ENCODE assay signal across 9 cellular contexts in genomic region chr19:16470541-16470910, GRCh38. TPM values are rescaled to one million over a fixed set of nuclear protein-coding genes. Genes with fewer than 3 reads are reported as not detected.
DNase-seq lines count a peak whose midpoint lies in the region; ATAC-seq, FAIRE-seq and TF ChIP-seq lines count a peak whose summit lies in the region.
"Had no signal": no experiment of that assay in that cellular context is flagged by ENCODE, and none has a peak within 500 bp of the region (broad histone marks: within the 10 kb centered on the region; RNA-seq: fewer than 3 reads in every experiment).

No MANE protein-coding gene starts in this region.

- no peak for ATAC-seq in activated T-helper 17 cell treated with anti-CD3 and anti-CD28 coated beads, Interleukin-2, amount 50 U/mL, for 72 hours (replicated peaks)

- H3K27me3 Mint-ChIP-seq in activated naive CD4-positive, alpha-beta T cell treated with anti-CD3 and anti-CD28 coated beads for 36 hours (ENCODE audit: low read depth), result no peaks in the 10 kb centered on the region
- no peaks in the 10 kb centered on the region for H3K27me3 Mint-ChIP-seq in activated T-helper 17 cell treated with anti-CD3 and anti-CD28 coated beads, Interleukin-2, amount 50 U/mL, for 72 hours

- in situ Hi-C loops in G401 (cut with HindIII; ENCODE audit: low sequenced_read_pairs), result no loop called here

- H3K9me3 Mint-ChIP-seq in activated naive CD4-positive, alpha-beta T cell treated with anti-CD3 and anti-CD28 coated beads for 36 hours, result peaks cover 2% of the 10 kb centered on the region
- H3K9me3 Mint-ChIP-seq in activated T-helper 17 cell treated with anti-CD3 and anti-CD28 coated beads, Interleukin-2, amount 50 U/mL, for 72 hours, result no peaks in the 10 kb centered on the region

- TF ChIP-seq POLR2A in H54 (IDR thresholded peaks at IDR 0.05; ENCODE audit: low read depth, low read length), result no peak

- no peak for DNase-seq in activated naive CD4-positive, alpha-beta T cell treated with anti-CD3 and anti-CD28 coated beads for 36 hours
- DNase-seq in activated naive CD4-positive, alpha-beta T cell treated with Interleukin-2 at 50 U/mL for 16 hours, result no peak
- DNase-seq in tibial artery (no peak), nucleus accumbens (lab: John Stamatoyannopoulos, UW) (no peak), H54 (ENCODE audit: insufficient read length, low spot score) (no peak), G401 (ENCODE audit: low spot score) (no peak)
- DNase-seq: NCI-H2081 treated with DMSO at 0.1 percent for 48 hours had no signal

- no peak overlapping the region for H3K9ac ChIP-seq in iPS-20b (ENCODE audit: low read depth, low read length)

- intact Hi-C loops in activated naive CD4-positive, alpha-beta T cell treated with anti-CD3 and anti-CD28 coated beads for 36 hours (cut with micrococcal nuclease), result no loop called here
- intact Hi-C loops in tibial artery (cut with DNase I; ENCODE audit: low total_unique reads), result loop anchor here (2.0 kb wide), 1 partner anchor 26 kb away; the partner anchor contains the start of genes C19orf44 and CALR3

- peaks cover 3% of the 10 kb centered on the region; the same call in 1 of the 2 replicates for H3K4me1 ChIP-seq in iPS-20b (ENCODE audit: insufficient read depth, low read length)
- H3K4me1 ChIP-seq in tibial artery, result peaks cover 0 to 29% (median 19%) of the 10 kb centered on the region in 4 donors

- H3K27ac ChIP-seq in iPS-20b (ENCODE audit: low read length), result no peak overlapping the region
- no peak overlapping the region for H3K27ac ChIP-seq in tibial artery

- H3K36me3 Mint-ChIP-seq in activated naive CD4-positive, alpha-beta T cell treated with anti-CD3 and anti-CD28 coated beads for 36 hours (ENCODE audit: low read depth), result peaks cover 3% of the 10 kb centered on the region
- peaks cover 18% of the 10 kb centered on the region for H3K36me3 Mint-ChIP-seq in activated T-helper 17 cell treated with anti-CD3 and anti-CD28 coated beads, Interleukin-2, amount 50 U/mL, for 72 hours (ENCODE audit: low read depth)

- H3K27me3 ChIP-seq in iPS-20b (ENCODE audit: insufficient read depth, low read length) (no peaks in the 10 kb centered on the region), tibial artery (no peaks in the 10 kb centered on the region)

- no peaks in the 10 kb centered on the region for H3K9me3 ChIP-seq in iPS-20b (ENCODE audit: insufficient read depth, low read depth, low read length)
- H3K9me3 ChIP-seq in tibial artery, result no peaks in the 10 kb centered on the region

- H3K36me3 ChIP-seq in iPS-20b (ENCODE audit: insufficient read depth, low read depth, low read length) (no peaks in the 10 kb centered on the region), tibial artery (no peaks in the 10 kb centered on the region)

- H3K4me3 ChIP-seq in iPS-20b (ENCODE audit: low read length) (peak overlapping the region; percentile 85), tibial artery (peak overlapping the region; percentile 76 to 86)

- H3K4me1 Mint-ChIP-seq in activated naive CD4-positive, alpha-beta T cell treated with anti-CD3 and anti-CD28 coated beads for 36 hours (ENCODE audit: low read depth), result peaks cover 43% of the 10 kb centered on the region
- peaks cover 32% of the 10 kb centered on the region for H3K4me1 Mint-ChIP-seq in activated T-helper 17 cell treated with anti-CD3 and anti-CD28 coated beads, Interleukin-2, amount 50 U/mL, for 72 hours

- CTCF ChIA-PET in activated naive CD4-positive, alpha-beta T cell treated with anti-CD3 and anti-CD28 coated beads for 36 hours (lab: Charles Lee), result interaction anchor here (0.7 to 1.4 kb wide), 4 partner anchors 28 to 282 kb away, joined by 3 to 4 read pairs (median 3); no protein-coding TSS in a partner anchor

- no peak for FAIRE-seq in H54 (lab: Jason Lieb, UNC)

- no peak for TF ChIP-seq CTCF in tibial artery (IDR thresholded peaks at IDR 0.05)

- H3K27ac Mint-ChIP-seq in activated naive CD4-positive, alpha-beta T cell treated with anti-CD3 and anti-CD28 coated beads for 36 hours, result no peak overlapping the region
- peak overlapping the region; percentile 0 for H3K27ac Mint-ChIP-seq in activated T-helper 17 cell treated with anti-CD3 and anti-CD28 coated beads, Interleukin-2, amount 50 U/mL, for 72 hours

- H3K4me3 Mint-ChIP-seq in activated naive CD4-positive, alpha-beta T cell treated with anti-CD3 and anti-CD28 coated beads for 36 hours, result peak overlapping the region; percentile 87
- peak overlapping the region; percentile 72 for H3K4me3 Mint-ChIP-seq in activated T-helper 17 cell treated with anti-CD3 and anti-CD28 coated beads, Interleukin-2, amount 50 U/mL, for 72 hours

RNA-seq across cellular contexts. Expression of gene EPS15L1, which starts 1.2 kb away (rescaled TPM):
- 10 to 100 TPM; 17.3 to 21.0 TPM for total RNA-seq in activated naive CD4-positive, alpha-beta T cell treated with anti-CD3 and anti-CD28 coated beads for 36 hours
- 10 to 100 TPM; 35.6 to 45.0 TPM for total RNA-seq in activated T-helper 17 cell treated with anti-CD3 and anti-CD28 coated beads, Interleukin-2, amount 50 U/mL, for 72 hours
- total RNA-seq in G401 (2014; rRNA removed; shearing (Covaris generic)), result 14.9 and 20.7 TPM in 2 replicates

RNA-seq across cellular contexts. Expression of gene CALR3, which starts 25.4 kb away (rescaled TPM):
- not detected for total RNA-seq in activated naive CD4-positive, alpha-beta T cell treated with anti-CD3 and anti-CD28 coated beads for 36 hours
- not detected for total RNA-seq in activated T-helper 17 cell treated with anti-CD3 and anti-CD28 coated beads, Interleukin-2, amount 50 U/mL, for 72 hours
- total RNA-seq in G401 (2014; rRNA removed; shearing (Covaris generic)), result not detected in 2 replicates

RNA-seq across cellular contexts. Expression of gene C19orf44, which starts 25.7 kb away (rescaled TPM):
- 1 to 10 TPM; 2.1 to 2.6 TPM for total RNA-seq in activated naive CD4-positive, alpha-beta T cell treated with anti-CD3 and anti-CD28 coated beads for 36 hours
- 1 to 10 TPM; 4.0 to 4.2 TPM for total RNA-seq in activated T-helper 17 cell treated with anti-CD3 and anti-CD28 coated beads, Interleukin-2, amount 50 U/mL, for 72 hours
- 7.3 and 8.9 TPM in 2 replicates for total RNA-seq in G401 (2014; rRNA removed; shearing (Covaris generic))
